Comparison of ENCODE assay signal across 9 cellular contexts in genomic region chr3:159829056-159829995, GRCh38. TPM values are rescaled to one million over a fixed set of nuclear protein-coding genes. Genes with fewer than 3 reads are reported as not detected.
DNase-seq lines count a peak whose midpoint lies in the region; ATAC-seq, FAIRE-seq and TF ChIP-seq lines count a peak whose summit lies in the region.
"Had no signal": no experiment of that assay in that cellular context is flagged by ENCODE, and none has a peak within 500 bp of the region (broad histone marks: within the 10 kb centered on the region; RNA-seq: fewer than 3 reads in every experiment).

No MANE protein-coding gene starts in this region.

- no peaks in the 10 kb centered on the region for H3K36me3 Mint-ChIP-seq in CD4-positive, alpha-beta memory T cell
- H3K36me3 Mint-ChIP-seq: activated naive CD8-positive, alpha-beta T cell treated with anti-CD3 and anti-CD28 coated beads, Interleukin-2, amount 10 ng/mL, durations not matched to agents 7 days and 5 days had no signal

- peaks cover 0 to 2% of the 10 kb centered on the region in 2 donors for H3K27me3 Mint-ChIP-seq in CD4-positive, alpha-beta memory T cell

- intact Hi-C loops in dorsolateral prefrontal cortex (cut with DNase I) = loop anchor here in 1 of 2 donors (2.0 kb wide), 1 partner anchor 53 kb away; no protein-coding TSS in a partner anchor
- intact Hi-C loops in prostate gland (cut with DNase I) = loop anchor here (5.0 kb wide), 1 partner anchor 178 kb away; no protein-coding TSS in a partner anchor
- intact Hi-C loops in spleen (cut with DNase I; ENCODE audit: low total_unique reads) = no loop called here
- intact Hi-C loops in CD4-positive, alpha-beta memory T cell (cut with micrococcal nuclease) = no loop called here

- CTCF ChIA-PET in CD4-positive, alpha-beta memory T cell (lab: Charles Lee; ENCODE audit: partially characterized antibody) = interaction anchor here (0.8 kb wide), 1 partner anchor 581 kb away, joined by 3 read pairs; no protein-coding TSS in a partner anchor

- TF ChIP-seq POLR2A in GM12892 (IDR thresholded peaks at IDR 0.05; ENCODE audit: low read depth, low read length) (no peak), prostate gland (IDR thresholded peaks at IDR 0.05) (no peak), spleen (IDR thresholded peaks at IDR 0.05) (no peak)

- no peaks in the 10 kb centered on the region for H3K9me3 Mint-ChIP-seq in CD4-positive, alpha-beta memory T cell
- H3K9me3 Mint-ChIP-seq: activated naive CD8-positive, alpha-beta T cell treated with anti-CD3 and anti-CD28 coated beads, Interleukin-2, amount 10 ng/mL, durations not matched to agents 7 days and 5 days had no signal

- POLR2A ChIA-PET in CD4-positive, alpha-beta memory T cell (lab: Charles Lee; ENCODE audit: partially characterized antibody) = no interaction called here

- peak overlapping the region in 5 of 59 donors; percentile 5 to 39 (median 10) for H3K4me3 ChIP-seq in dorsolateral prefrontal cortex
- no peak overlapping the region for H3K4me3 ChIP-seq in prostate gland
- H3K4me3 ChIP-seq in spleen = no peak overlapping the region
- H3K4me3 ChIP-seq in CD4-positive, alpha-beta memory T cell (ENCODE audit: low read length in 2 of 2) = no peak overlapping the region

- FAIRE-seq in GM12892 (lab: Jason Lieb, UNC) = peak; percentile 74

- DNase-seq in GM12892 (ENCODE audit: insufficient read length) (no peak), NCI-H510A (lab: John Stamatoyannopoulos, UW) (peak; percentile 85), dorsolateral prefrontal cortex (peak in 3 of 10 donors; percentile 64 to 78 (median 68)), prostate gland (ENCODE audit: low spot score) (peak; percentile 82), activated gamma-delta T cell (lab: John Stamatoyannopoulos, UW) (no peak), spleen (no peak)
- DNase-seq in CD4-positive, alpha-beta memory T cell = no peak
- DNase-seq: activated naive CD8-positive, alpha-beta T cell treated with anti-CD3 and anti-CD28 coated beads, Interleukin-2, amount 10 ng/mL, durations not matched to agents 7 days and 5 days had no signal

- no peaks in the 10 kb centered on the region for H3K4me1 ChIP-seq in prostate gland (replicated peaks)
- peaks cover 0 to 29% (median 6%) of the 10 kb centered on the region in 6 donors for H3K4me1 ChIP-seq in spleen
- H3K4me1 ChIP-seq in CD4-positive, alpha-beta memory T cell (ENCODE audit: insufficient read depth, low read length) = no peaks in the 10 kb centered on the region

- H3K36me3 ChIP-seq in prostate gland = no peaks in the 10 kb centered on the region
- no peaks in the 10 kb centered on the region for H3K36me3 ChIP-seq in spleen
- H3K36me3 ChIP-seq in CD4-positive, alpha-beta memory T cell (ENCODE audit: insufficient read depth, low read length) = no peaks in the 10 kb centered on the region

- TF ChIP-seq CTCF in dorsolateral prefrontal cortex (IDR thresholded peaks at IDR 0.05 in 54 of 56, conservative IDR thresholded peaks at IDR 0.05 in 2 of 56; ENCODE audit: low read depth in 1 of 56, partially characterized antibody in 56 of 56) (peak in 4 of 56 donors; percentile 5 to 15 (median 8)), prostate gland (IDR thresholded peaks at IDR 0.05) (peak in 1 of 4 experiments; percentile 6), spleen (IDR thresholded peaks at IDR 0.05 in 8 of 11, conservative IDR thresholded peaks at IDR 0.05 in 3 of 11) (no peak)

- 18% methylated on average over 10 of the region's 10 CpGs for WGBS in prostate gland
- WGBS in spleen, 5 donors = 57 to 81% (median 69%) methylated on average over 10 of the region's 10 CpGs

- no peak overlapping the region for H3K27ac Mint-ChIP-seq in CD4-positive, alpha-beta memory T cell
- H3K27ac Mint-ChIP-seq: activated naive CD8-positive, alpha-beta T cell treated with anti-CD3 and anti-CD28 coated beads, Interleukin-2, amount 10 ng/mL, durations not matched to agents 7 days and 5 days had no signal

- H3K9me3 ChIP-seq in prostate gland = no peaks in the 10 kb centered on the region
- no peaks in the 10 kb centered on the region for H3K9me3 ChIP-seq in spleen
- no peaks in the 10 kb centered on the region for H3K9me3 ChIP-seq in CD4-positive, alpha-beta memory T cell (ENCODE audit: control insufficient read depth in 1 of 2, low read length in 2 of 2)

- H3K27me3 ChIP-seq in dorsolateral prefrontal cortex (no peaks in the 10 kb centered on the region), prostate gland (replicated peaks; ENCODE audit: insufficient read depth) (no peaks in the 10 kb centered on the region), spleen (replicated peaks in 1 of 7) (no peaks in the 10 kb centered on the region)
- no peaks in the 10 kb centered on the region for H3K27me3 ChIP-seq in CD4-positive, alpha-beta memory T cell (ENCODE audit: insufficient read depth, low read length)

- no peaks in the 10 kb centered on the region for H3K4me1 Mint-ChIP-seq in CD4-positive, alpha-beta memory T cell
- H3K4me1 Mint-ChIP-seq: activated naive CD8-positive, alpha-beta T cell treated with anti-CD3 and anti-CD28 coated beads, Interleukin-2, amount 10 ng/mL, durations not matched to agents 7 days and 5 days had no signal

- H3K4me3 Mint-ChIP-seq in CD4-positive, alpha-beta memory T cell = no peak overlapping the region
- H3K4me3 Mint-ChIP-seq: activated naive CD8-positive, alpha-beta T cell treated with anti-CD3 and anti-CD28 coated beads, Interleukin-2, amount 10 ng/mL, durations not matched to agents 7 days and 5 days had no signal

- peak overlapping the region in 53 of 59 donors; percentile 0 to 80 (median 50) for H3K27ac ChIP-seq in dorsolateral prefrontal cortex
- H3K27ac ChIP-seq in prostate gland = no peak overlapping the region
- no peak overlapping the region for H3K27ac ChIP-seq in spleen
- H3K27ac ChIP-seq in CD4-positive, alpha-beta memory T cell (ENCODE audit: low read depth, low read length) = no peak overlapping the region

- no peak for ATAC-seq in HG03135 (IDR thresholded peaks at IDR 0.05; ENCODE audit: unreplicated experiment)

RNA-seq across cellular contexts. Expression of gene SCHIP1, which starts 10.3 kb away (rescaled TPM):
- 0.42 TPM for polyA plus RNA-seq in GM12892 (2012; ENCODE audit: missing spikeins)
- total RNA-seq in dorsolateral prefrontal cortex (100 to 1,000 TPM in 47 of 120 experiments, 10 to 100 TPM in 73; 43.3 to 151 (median 93.9) TPM), prostate gland (10 to 100 TPM in 1 of 2 donors, 1 to 10 TPM in 1; 2.6 to 35.3 TPM), spleen (10 to 100 TPM in 1 of 7 donors, 1 to 10 TPM in 6; 1.7 to 10.8 (median 4.4) TPM)
- polyA plus RNA-seq in spleen = 1 to 10 TPM; 1.5 to 4.3 (median 1.7) TPM
- not detected for total RNA-seq in CD4-positive, alpha-beta memory T cell
- not detected for polyA plus RNA-seq in CD4-positive, alpha-beta memory T cell
- total RNA-seq: activated naive CD8-positive, alpha-beta T cell treated with anti-CD3 and anti-CD28 coated beads, Interleukin-2, amount 10 ng/mL, durations not matched to agents 7 days and 5 days had no signal

Comparison
In these comparisons a context has a peak if more than half of its experiments do, and no peak if none do; other contexts are left out.
1. DNase-seq: peak in NCI-H510A (single experiment) and prostate gland (single experiment); none in GM12892 (single experiment), activated gamma-delta T cell (single experiment), spleen (single experiment) and CD4-positive, alpha-beta memory T cell (0 of 5).
2. H3K27ac ChIP-seq: peak in dorsolateral prefrontal cortex (53 of 59); none in prostate gland (0 of 2), spleen (0 of 8) and CD4-positive, alpha-beta memory T cell (single experiment).